Comparison of ENCODE assay signal across 14 cellular contexts in genomic region chr2:184031402-184032147, GRCh38.
DNase-seq lines count a peak whose midpoint lies in the region; ATAC-seq, FAIRE-seq and TF ChIP-seq lines count a peak whose summit lies in the region.
"Had no signal": no experiment of that assay in that cellular context is flagged by ENCODE, and none has a peak within 500 bp of the region (broad histone marks: within the 10 kb centered on the region; RNA-seq: fewer than 3 reads in every experiment).

No MANE protein-coding gene starts in this region.

- TF ChIP-seq CTCF in NB4 (IDR thresholded peaks at IDR 0.05; ENCODE audit: low read depth, low read length), result no peak
- TF ChIP-seq CTCF in endothelial cell (IDR thresholded peaks at IDR 0.05; ENCODE audit: unreplicated experiment), result no peak

- no peaks in the 10 kb centered on the region for H3K9me3 Mint-ChIP-seq in endothelial cell (ENCODE audit: unreplicated experiment)
- no peaks in the 10 kb centered on the region for H3K9me3 Mint-ChIP-seq in activated T-helper 2 cell treated with anti-CD3 and anti-CD28 coated beads, Interferon-gamma antibody, Interleukin-2, Interleukin-4, amounts not matched to agents 10 μg/mL and 5 μg/mL and 100 μg/mL, durations not matched to agents 14 hours and 24 hours and 36 hours
- H3K9me3 Mint-ChIP-seq: activated naive CD8-positive, alpha-beta T cell treated with anti-CD3 and anti-CD28 coated beads, Interleukin-2, amount 10 ng/mL, durations not matched to agents 7 days and 5 days had no signal

- no peaks in the 10 kb centered on the region for H3K9me3 ChIP-seq in T-helper 17 cell (ENCODE audit: control insufficient read depth, low read length, poor library complexity, severe bottlenecking)
- H3K9me3 ChIP-seq: Caco-2 had no signal

- TF ChIP-seq POLR2A in NB4 (IDR thresholded peaks at IDR 0.05; ENCODE audit: extremely low read depth, insufficient read length), result no peak

- no peaks in the 10 kb centered on the region for H3K27me3 Mint-ChIP-seq in endothelial cell (ENCODE audit: unreplicated experiment)
- no peaks in the 10 kb centered on the region for H3K27me3 Mint-ChIP-seq in activated T-helper 2 cell treated with anti-CD3 and anti-CD28 coated beads, Interferon-gamma antibody, Interleukin-2, Interleukin-4, amounts not matched to agents 10 μg/mL and 5 μg/mL and 100 μg/mL, durations not matched to agents 14 hours and 24 hours and 36 hours (ENCODE audit: low read depth)
- H3K27me3 Mint-ChIP-seq in T-helper 17 cell, result no peaks in the 10 kb centered on the region
- H3K27me3 Mint-ChIP-seq: activated naive CD8-positive, alpha-beta T cell treated with anti-CD3 and anti-CD28 coated beads, Interleukin-2, amount 10 ng/mL, durations not matched to agents 7 days and 5 days; central memory CD8-positive, alpha-beta T cell had no signal

- H3K27ac Mint-ChIP-seq in endothelial cell (ENCODE audit: unreplicated experiment) (peak overlapping the region; percentile 77), T-helper 17 cell (no peak overlapping the region)
- no peak overlapping the region for H3K27ac Mint-ChIP-seq in activated T-helper 2 cell treated with anti-CD3 and anti-CD28 coated beads, Interferon-gamma antibody, Interleukin-2, Interleukin-4, amounts not matched to agents 10 μg/mL and 5 μg/mL and 100 μg/mL, durations not matched to agents 14 hours and 24 hours and 36 hours
- H3K27ac Mint-ChIP-seq: activated naive CD8-positive, alpha-beta T cell treated with anti-CD3 and anti-CD28 coated beads, Interleukin-2, amount 10 ng/mL, durations not matched to agents 7 days and 5 days had no signal

- intact Hi-C loops in activated T-helper 2 cell treated with anti-CD3 and anti-CD28 coated beads, Interferon-gamma antibody, Interleukin-2, Interleukin-4, amounts not matched to agents 10 μg/mL and 5 μg/mL and 100 μg/mL, durations not matched to agents 14 hours and 24 hours and 36 hours (cut with micrococcal nuclease), result no loop called here

- H3K4me3 Mint-ChIP-seq in endothelial cell (ENCODE audit: unreplicated experiment), result no peak overlapping the region
- H3K4me3 Mint-ChIP-seq in activated T-helper 2 cell treated with anti-CD3 and anti-CD28 coated beads, Interferon-gamma antibody, Interleukin-2, Interleukin-4, amounts not matched to agents 10 μg/mL and 5 μg/mL and 100 μg/mL, durations not matched to agents 14 hours and 24 hours and 36 hours (ENCODE audit: low read depth), result no peak overlapping the region
- H3K4me3 Mint-ChIP-seq in T-helper 17 cell, result no peak overlapping the region
- H3K4me3 Mint-ChIP-seq: activated naive CD8-positive, alpha-beta T cell treated with anti-CD3 and anti-CD28 coated beads, Interleukin-2, amount 10 ng/mL, durations not matched to agents 7 days and 5 days; central memory CD8-positive, alpha-beta T cell had no signal

- H3K4me1 Mint-ChIP-seq in endothelial cell (ENCODE audit: unreplicated experiment) (peaks cover 11% of the 10 kb centered on the region), T-helper 17 cell (no peaks in the 10 kb centered on the region)
- H3K4me1 Mint-ChIP-seq in activated T-helper 2 cell treated with anti-CD3 and anti-CD28 coated beads, Interferon-gamma antibody, Interleukin-2, Interleukin-4, amounts not matched to agents 10 μg/mL and 5 μg/mL and 100 μg/mL, durations not matched to agents 14 hours and 24 hours and 36 hours (ENCODE audit: low read depth), result no peaks in the 10 kb centered on the region
- H3K4me1 Mint-ChIP-seq: activated naive CD8-positive, alpha-beta T cell treated with anti-CD3 and anti-CD28 coated beads, Interleukin-2, amount 10 ng/mL, durations not matched to agents 7 days and 5 days; central memory CD8-positive, alpha-beta T cell had no signal

- no peaks in the 10 kb centered on the region for H3K36me3 Mint-ChIP-seq in endothelial cell (ENCODE audit: low read depth, unreplicated experiment)
- no peaks in the 10 kb centered on the region for H3K36me3 Mint-ChIP-seq in activated T-helper 2 cell treated with anti-CD3 and anti-CD28 coated beads, Interferon-gamma antibody, Interleukin-2, Interleukin-4, amounts not matched to agents 10 μg/mL and 5 μg/mL and 100 μg/mL, durations not matched to agents 14 hours and 24 hours and 36 hours (ENCODE audit: low read depth)
- no peaks in the 10 kb centered on the region for H3K36me3 Mint-ChIP-seq in T-helper 17 cell (ENCODE audit: low read depth)
- H3K36me3 Mint-ChIP-seq: activated naive CD8-positive, alpha-beta T cell treated with anti-CD3 and anti-CD28 coated beads, Interleukin-2, amount 10 ng/mL, durations not matched to agents 7 days and 5 days had no signal

- H3K4me3 ChIP-seq in NB4 (ENCODE audit: low read depth, low read length), result no peak overlapping the region

- FAIRE-seq in frontal cortex (lab: Jason Lieb, UNC), result no peak

- ATAC-seq in GM19351 (IDR thresholded peaks at IDR 0.05; ENCODE audit: unreplicated experiment), result peak; percentile 61
- no peak for ATAC-seq in T-helper 17 cell

- DNase-seq in DMS 273 treated with DMSO at 0.1 percent for 48 hours (lab: John Stamatoyannopoulos, UW), result peak; percentile 1
- peak; percentile 4 for DNase-seq in NB4 (ENCODE audit: low read depth)
- no peak for DNase-seq in endothelial cell (ENCODE audit: low spot score)
- DNase-seq in activated T-helper 2 cell treated with anti-CD3 and anti-CD28 coated beads, Interferon-gamma antibody, Interleukin-2, Interleukin-4, amounts not matched to agents 10 μg/mL and 5 μg/mL and 100 μg/mL, durations not matched to agents 14 hours and 24 hours and 36 hours (ENCODE audit: low spot score), result no peak
- no peak for DNase-seq in frontal cortex (ENCODE audit: low spot score in 2 of 2)
- DNase-seq in T-helper 17 cell, result no peak
- DNase-seq in activated CD4-positive, alpha-beta T cell treated with anti-CD3 and anti-CD28 coated beads for 4 hours, result no peak
- DNase-seq: activated CD4-positive, CD25-positive, alpha-beta regulatory T cell treated with anti-CD3 and anti-CD28 coated beads, Interleukin-2, amount 50 U/mL, for 72 hours; activated naive CD8-positive, alpha-beta T cell treated with anti-CD3 and anti-CD28 coated beads, Interleukin-2, amount 10 ng/mL, durations not matched to agents 7 days and 5 days; activated T-cell treated with anti-CD3 and anti-CD28 coated beads for 4 hours; Caco-2; NCI-H187 treated with DMSO at 0.1 percent for 48 hours had no signal

Comparison
In these comparisons a context has a peak if more than half of its experiments do, and no peak if none do; other contexts are left out.
1. DNase-seq: peak in DMS 273 treated with DMSO at 0.1 percent for 48 hours (single experiment) and NB4 (single experiment); none in endothelial cell (single experiment), activated T-helper 2 cell treated with anti-CD3 and anti-CD28 coated beads, Interferon-gamma antibody, Interleukin-2, Interleukin-4, amounts not matched to agents 10 μg/mL and 5 μg/mL and 100 μg/mL, durations not matched to agents 14 hours and 24 hours and 36 hours (single experiment), frontal cortex (0 of 2), T-helper 17 cell (0 of 3) and activated CD4-positive, alpha-beta T cell treated with anti-CD3 and anti-CD28 coated beads for 4 hours (0 of 2).